Comparison of ENCODE assay signal across 13 cellular contexts in genomic region chr4:155761047-155761446, GRCh38.
"Had no signal": no experiment of that assay in that cellular context is flagged by ENCODE, and none has a peak within 500 bp of the region (broad histone marks: within the 10 kb centered on the region; RNA-seq: fewer than 3 reads in every experiment).

No MANE protein-coding gene starts in this region.

- H3K36me3 Mint-ChIP-seq: stimulated activated memory B cell treated with anti-CD40 and anti-IgM and Interleukin-4, amounts not matched to agents 10 μg/mL and 1 μg/mL and 100 μg/mL, for 72 hours had no signal

- DNase-seq: activated CD4-positive, alpha-beta T cell treated with anti-CD3 and anti-CD28 coated beads for 48 hours; activated naive CD4-positive, alpha-beta T cell treated with Interleukin-2 at 50 U/mL for 16 hours; effector CD4-positive, alpha-beta T cell; mucosa of descending colon; posterior cingulate gyrus; T-helper 1 cell; transverse colon had no signal

- H3K4me3 Mint-ChIP-seq: activated T-helper 1 cell treated with anti-CD3 and anti-CD28 coated beads, Interleukin-12 subunit alpha, Interleukin-12 subunit beta, Interleukin-2, Interleukin-4 antibody, amounts not matched to agents 30 ng/mL and 10 ng/mL and 1 ng/mL, durations not matched to agents 14 hours and 24 hours and 36 hours; stimulated activated memory B cell treated with anti-CD40 and anti-IgM and Interleukin-4, amounts not matched to agents 10 μg/mL and 1 μg/mL and 100 μg/mL, for 72 hours had no signal

- H3K9me3 Mint-ChIP-seq: activated T-helper 1 cell treated with anti-CD3 and anti-CD28 coated beads, Interleukin-12 subunit alpha, Interleukin-12 subunit beta, Interleukin-2, Interleukin-4 antibody, amounts not matched to agents 30 ng/mL and 10 ng/mL and 1 ng/mL, durations not matched to agents 14 hours and 24 hours and 36 hours had no signal

- H3K4me1 Mint-ChIP-seq: stimulated activated memory B cell treated with anti-CD40 and anti-IgM and Interleukin-4, amounts not matched to agents 10 μg/mL and 1 μg/mL and 100 μg/mL, for 72 hours had no signal

- H3K27ac ChIP-seq: cardiac muscle cell, SK-N-MC had no signal

- H3K4me3 ChIP-seq: lung, mucosa of descending colon, SK-N-MC had no signal

- H3K27ac Mint-ChIP-seq: activated T-helper 1 cell treated with anti-CD3 and anti-CD28 coated beads, Interleukin-12 subunit alpha, Interleukin-12 subunit beta, Interleukin-2, Interleukin-4 antibody, amounts not matched to agents 30 ng/mL and 10 ng/mL and 1 ng/mL, durations not matched to agents 14 hours and 24 hours and 36 hours; stimulated activated memory B cell treated with anti-CD40 and anti-IgM and Interleukin-4, amounts not matched to agents 10 μg/mL and 1 μg/mL and 100 μg/mL, for 72 hours had no signal

- ATAC-seq: mucosa of descending colon; stimulated activated memory B cell treated with anti-CD40 and anti-IgM and Interleukin-4, amounts not matched to agents 10 μg/mL and 1 μg/mL and 100 μg/mL, for 72 hours had no signal

- H3K9me3 ChIP-seq: mucosa of descending colon, right atrium auricular region, transverse colon had no signal

- H3K36me3 ChIP-seq: cardiac muscle cell, right atrium auricular region, transverse colon had no signal

- H3K27me3 ChIP-seq: cardiac muscle cell, right atrium auricular region had no signal
